In the genomic region with DNA sequence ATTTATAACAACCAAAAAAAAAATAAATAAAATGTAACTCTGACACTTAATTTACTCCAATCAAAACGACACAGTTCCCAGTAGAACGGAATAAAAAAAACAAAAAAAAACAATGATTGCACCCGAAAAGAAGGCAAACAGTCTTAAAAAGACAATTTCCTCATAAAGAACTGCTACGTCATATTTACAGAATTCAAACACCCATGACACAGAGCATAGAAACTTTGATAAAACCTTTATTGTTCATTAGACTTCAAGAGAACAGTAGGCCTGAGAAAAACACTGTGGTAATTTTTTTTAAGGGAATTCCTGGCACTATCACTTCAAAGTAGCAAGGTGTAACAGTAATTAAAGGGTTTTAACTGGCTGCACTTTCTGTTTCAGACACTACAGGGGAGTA, we compare ENCODE assay signal across 25 cellular contexts. TPM values are rescaled to one million over a fixed set of nuclear protein-coding genes. Genes with fewer than 3 reads are reported as not detected.
DNase-seq lines count a peak whose midpoint lies in the region; ATAC-seq, FAIRE-seq and TF ChIP-seq lines count a peak whose summit lies in the region.
"Had no signal": no experiment of that assay in that cellular context is flagged by ENCODE, and none has a peak within 500 bp of the region (broad histone marks: within the 10 kb centered on the region; RNA-seq: fewer than 3 reads in every experiment).

No MANE protein-coding gene starts in this region.

- no peaks in the 10 kb centered on the region; a peak in 1 of 7 replicates for H3K36me3 Mint-ChIP-seq in H9 (ENCODE audit: insufficient read depth in 1 of 3, low read depth in 3 of 3)
- H3K36me3 Mint-ChIP-seq in nephron progenitor cell (ENCODE audit: low read depth) = peaks cover 8% of the 10 kb centered on the region

- no peak overlapping the region for H2BK15ac ChIP-seq in H9 (ENCODE audit: low read depth, low read length)
- no peak overlapping the region for H2BK15ac ChIP-seq in neuronal stem cell (ENCODE audit: low read length)

- H3K4me3 Mint-ChIP-seq in H9 (no peak overlapping the region), nephron progenitor cell (no peak overlapping the region)
- H3K4me3 Mint-ChIP-seq: CD8-positive, alpha-beta memory T cell had no signal

- H4K20me1 ChIP-seq in H9 (ENCODE audit: control insufficient read depth, insufficient read depth, insufficient read length) (no peaks in the 10 kb centered on the region), PC-9 (ENCODE audit: insufficient read depth) (peaks cover 7% of the 10 kb centered on the region; the same call in 1 of the 2 replicates), K562 (replicated peaks; ENCODE audit: control insufficient read depth, insufficient read depth, low read length) (no peaks in the 10 kb centered on the region; the same call in 1 of the 2 replicates)

- intact Hi-C loops in PC-9 (cut with micrococcal nuclease; ENCODE audit: unreplicated experiment) (no loop called here), K562 (cut with micrococcal nuclease) (no loop called here)

- H3K27ac Mint-ChIP-seq in H9 (peak overlapping the region in 2 of 3 experiments; percentile 54 to 67; a peak in 5 of 7 replicates), nephron progenitor cell (peak overlapping the region; percentile 14)

- H3K23me2 ChIP-seq in H9 (ENCODE audit: insufficient read length, low read depth, low read length, poor library complexity, severe bottlenecking) = peaks cover 4% of the 10 kb centered on the region

- H3K79me1 ChIP-seq in H9 (ENCODE audit: insufficient read depth, low read depth, low read length, poor library complexity, severe bottlenecking) (peaks cover 6% of the 10 kb centered on the region), neuronal stem cell (ENCODE audit: low read depth, low read length) (no peaks in the 10 kb centered on the region)

- no peak for FAIRE-seq in K562 (lab: Jason Lieb, UNC)
- FAIRE-seq: G401.6, GM19239 had no signal

- H3K27me3 ChIP-seq in H9 (ENCODE audit: insufficient read depth, low read length) (no peaks in the 10 kb centered on the region), PC-9 (ENCODE audit: insufficient read depth, low read depth) (no peaks in the 10 kb centered on the region), K562 (ENCODE audit: control insufficient read depth in 2 of 2, insufficient read depth in 2 of 2, low read length in 2 of 2) (no peaks in the 10 kb centered on the region), neuronal stem cell (ENCODE audit: control insufficient read depth in 3 of 3, insufficient read depth in 3 of 3, low read depth in 1 of 3, low read length in 3 of 3) (no peaks in the 10 kb centered on the region)
- H3K27me3 ChIP-seq: Peyer's patch had no signal

- BruUV-seq in PC-9 (replicated peaks; lab: Mats Ljungman, UMichigan) = no TSS peak
- no TSS peak for BruUV-seq in K562 (replicated peaks; lab: Mats Ljungman, UMichigan)

- H3K36me3 ChIP-seq in PC-9 (ENCODE audit: low read depth) = no peaks in the 10 kb centered on the region
- H3K36me3 ChIP-seq in K562 (ENCODE audit: control insufficient read depth, insufficient read depth, low read length) = peaks cover 4% of the 10 kb centered on the region; the same call in 2 of the 3 replicates
- H3K36me3 ChIP-seq in neuronal stem cell (replicated peaks in 1 of 2; ENCODE audit: control insufficient read depth in 2 of 2, insufficient read depth in 2 of 2, low read length in 2 of 2) = no peaks in the 10 kb centered on the region
- H3K36me3 ChIP-seq: Peyer's patch had no signal

- H2AFZ ChIP-seq in H9 (ENCODE audit: low read length) = no peak overlapping the region
- H2AFZ ChIP-seq in PC-9 = no peak overlapping the region
- H2AFZ ChIP-seq in K562 (ENCODE audit: low read depth, low read length) = no peak overlapping the region
- no peak overlapping the region for H2AFZ ChIP-seq in neuronal stem cell (ENCODE audit: low read length)
- H2AFZ ChIP-seq: GM23248 had no signal

- H3K27ac ChIP-seq in H9 (ENCODE audit: insufficient read length, low read depth, low read length) (no peak overlapping the region), PC-9 (0 out of 2 replicates have a peak overlapping the region, but pooled peaks have one; percentile 16), K562 (ENCODE audit: extremely low read depth, low read depth, low read length) (peak overlapping the region; percentile 41; the same call in 2 of the 3 replicates), neuronal stem cell (replicated peaks; ENCODE audit: low read length) (no peak overlapping the region)
- H3K27ac ChIP-seq: GM23248, KMS-11, Peyer's patch had no signal

- H4K5ac ChIP-seq in H9 (ENCODE audit: insufficient read length, low read depth, low read length) = no peak overlapping the region

- H4K8ac ChIP-seq in H9 (replicated peaks; ENCODE audit: insufficient read length, low read depth, low read length) (no peak overlapping the region), neuronal stem cell (ENCODE audit: low read depth, low read length) (no peak overlapping the region)

- no peak for TF ChIP-seq EP300 in K562 (IDR thresholded peaks at IDR 0.05; ENCODE audit: low read length)

- H3K9me1 ChIP-seq in K562 (ENCODE audit: control insufficient read depth, insufficient read depth, low read length) = no peaks in the 10 kb centered on the region

- ATAC-seq in K562 = no peak
- ATAC-seq in HG02759 (IDR thresholded peaks at IDR 0.05; ENCODE audit: unreplicated experiment) = no peak
- ATAC-seq in stimulated activated naive CD8-positive, alpha-beta T cell treated with anti-CD3 and anti-CD28 coated beads, Interleukin-15, Interleukin-2, amounts not matched to agents 100 U/mL and 50 U/mL, for 24 hours = no peak
- no peak for ATAC-seq in GM18858 (IDR thresholded peaks at IDR 0.05; ENCODE audit: unreplicated experiment)

- H3K4me2 ChIP-seq in H9 (ENCODE audit: insufficient read depth, insufficient read length, low read length) (no peak overlapping the region), PC-9 (no peak overlapping the region), K562 (ENCODE audit: insufficient read depth, low read length) (no peak overlapping the region), neuronal stem cell (ENCODE audit: insufficient read depth, low read length, poor library complexity, severe bottlenecking) (no peak overlapping the region)
- H3K4me2 ChIP-seq: KMS-11 had no signal

- H3K4me3 ChIP-seq in PC-9 (no peak overlapping the region), K562 (no peak overlapping the region), neuronal stem cell (ENCODE audit: low read length in 2 of 2) (no peak overlapping the region)
- H3K4me3 ChIP-seq: GM23248, Peyer's patch had no signal

- H2BK5ac ChIP-seq in H9 (ENCODE audit: insufficient read length, low read length) = no peak overlapping the region
- no peak overlapping the region for H2BK5ac ChIP-seq in neuronal stem cell (ENCODE audit: low read length)

- H3K9me3 Mint-ChIP-seq in H9 = no peaks in the 10 kb centered on the region
- H3K9me3 Mint-ChIP-seq in nephron progenitor cell = no peaks in the 10 kb centered on the region
- H3K9me3 Mint-ChIP-seq: CD8-positive, alpha-beta memory T cell had no signal

- TF ChIP-seq POLR2A in K562 (conservative IDR thresholded peaks at IDR 0.05) = no peak

- no peak overlapping the region for H2BK20ac ChIP-seq in H9 (ENCODE audit: low read depth, low read length, poor library complexity, severe bottlenecking)

- CTCF ChIA-PET in PC-9 (lab: Charles Lee) (no interaction called here), K562 (lab: Yijun Ruan, JAX; ENCODE audit: low intra/inter-chr PET ratio) (no interaction called here)

- H3K18ac ChIP-seq in H9 (ENCODE audit: insufficient read length, low read depth, low read length) = no peak overlapping the region
- H3K18ac ChIP-seq in neuronal stem cell (ENCODE audit: low read length) = no peak overlapping the region

- POLR2A ChIA-PET in PC-9 (lab: Charles Lee; ENCODE audit: unreplicated experiment) = no interaction called here
- POLR2A ChIA-PET in K562 (lab: Yijun Ruan, JAX) = no interaction called here

- DNase-seq in H9 (no peak), PC-9 (no peak), K562 (ENCODE audit: extremely low read depth in 1 of 4, low spot score in 3 of 4) (no peak), nephron progenitor cell (no peak), neuronal stem cell (ENCODE audit: low spot score) (no peak)
- DNase-seq in stimulated activated naive CD8-positive, alpha-beta T cell treated with anti-CD3 and anti-CD28 coated beads, Interleukin-15, Interleukin-2, amounts not matched to agents 100 U/mL and 50 U/mL, for 24 hours = no peak
- DNase-seq: AML-193; C1 segment of cervical spinal cord; Calu3; CD8-positive, alpha-beta memory T cell; GM23248; HCEC 1CT; MV-4-11; NCI-H1105 treated with DMSO at 0.1 percent for 48 hours; NCI-H2029 treated with DMSO at 0.1 percent for 48 hours; NCI-H226; NCI-H510A treated with DMSO at 0.1 percent for 48 hours; NCI-H774; NK-92 treated with Interleukin-12 subunit alpha and Interleukin-12 subunit beta, amount 100 ng/mL, for 24 hours; Peyer's patch had no signal

- H3K4me1 ChIP-seq in H9 (ENCODE audit: insufficient read depth, low read length) = no peaks in the 10 kb centered on the region; the same call in 1 of the 2 replicates
- H3K4me1 ChIP-seq in PC-9 (replicated peaks; ENCODE audit: insufficient read depth) = peaks cover 5% of the 10 kb centered on the region; the same call in 1 of the 2 replicates
- peaks cover 22 to 26% of the 10 kb centered on the region in 2 experiments; a peak in 4 of 5 replicates for H3K4me1 ChIP-seq in K562 (replicated peaks in 1 of 2; ENCODE audit: control insufficient read depth in 2 of 2, insufficient read depth in 2 of 2, low read length in 2 of 2)
- no peaks in the 10 kb centered on the region for H3K4me1 ChIP-seq in neuronal stem cell (ENCODE audit: control insufficient read depth in 2 of 2, insufficient read depth in 1 of 2, low read depth in 1 of 2, low read length in 2 of 2)

- H3K9me3 ChIP-seq in H9 (ENCODE audit: control insufficient read depth, low read depth, low read length) (no peaks in the 10 kb centered on the region), PC-9 (ENCODE audit: insufficient read depth, low read depth) (no peaks in the 10 kb centered on the region), K562 (replicated peaks; ENCODE audit: control insufficient read depth, insufficient read depth, low read depth, low read length) (no peaks in the 10 kb centered on the region), neuronal stem cell (replicated peaks in 1 of 2; ENCODE audit: control insufficient read depth in 2 of 2, insufficient read depth in 1 of 2, low read depth in 1 of 2, low read length in 2 of 2) (no peaks in the 10 kb centered on the region)
- H3K9me3 ChIP-seq: Peyer's patch had no signal

- no peak overlapping the region for H3K56ac ChIP-seq in H9 (ENCODE audit: insufficient read length, low read depth, low read length)

- H2BK12ac ChIP-seq in H9 (ENCODE audit: insufficient read length, low read depth, low read length) (no peak overlapping the region), neuronal stem cell (ENCODE audit: low read length) (no peak overlapping the region)

- H2BK120ac ChIP-seq in H9 (ENCODE audit: low read depth, low read length, poor library complexity, severe bottlenecking) (no peak overlapping the region), neuronal stem cell (ENCODE audit: low read depth, low read length) (no peak overlapping the region)

- H3K27me3 Mint-ChIP-seq in H9 (ENCODE audit: low read depth) (no peaks in the 10 kb centered on the region), nephron progenitor cell (ENCODE audit: low read depth, poor library complexity) (no peaks in the 10 kb centered on the region)
- H3K27me3 Mint-ChIP-seq: CD8-positive, alpha-beta memory T cell had no signal

- TF ChIP-seq CTCF in H9 (conservative IDR thresholded peaks at IDR 0.05) = no peak
- no peak for TF ChIP-seq CTCF in PC-9 (conservative IDR thresholded peaks at IDR 0.05)
- no peak for TF ChIP-seq CTCF in K562 (IDR thresholded peaks at IDR 0.05 in 2 of 3, conservative IDR thresholded peaks at IDR 0.05 in 1 of 3; ENCODE audit: insufficient read depth in 2 of 3, low read depth in 1 of 3, low read length in 3 of 3)
- no peak for TF ChIP-seq CTCF in nephron progenitor cell (IDR thresholded peaks at IDR 0.05)

- H3K4ac ChIP-seq in H9 (ENCODE audit: low read depth, low read length) (no peak overlapping the region), neuronal stem cell (ENCODE audit: low read length) (no peak overlapping the region)

- H2AK5ac ChIP-seq in H9 (ENCODE audit: insufficient read length, low read length) = no peak overlapping the region
- no peak overlapping the region for H2AK5ac ChIP-seq in neuronal stem cell (ENCODE audit: low read depth, low read length)

- no peak overlapping the region for H4K91ac ChIP-seq in H9 (ENCODE audit: insufficient read length, low read depth, low read length)
- H4K91ac ChIP-seq in neuronal stem cell (ENCODE audit: low read depth, low read length, poor library complexity) = no peak overlapping the region

- no peak for TF ChIP-seq RAD21 in K562 (CRISPR knock-in tag; conservative IDR thresholded peaks at IDR 0.05 in 1 of 2, IDR thresholded peaks at IDR 0.05 in 1 of 2)

- H3T11ph ChIP-seq in H9 (ENCODE audit: low read length) = no peak overlapping the region

- peaks cover 17 to 27% of the 10 kb centered on the region in 2 experiments for H3K4me1 Mint-ChIP-seq in H9
- peaks cover 14% of the 10 kb centered on the region for H3K4me1 Mint-ChIP-seq in nephron progenitor cell

- H3K79me2 ChIP-seq in H9 (ENCODE audit: insufficient read depth, low read length) (peaks cover 11% of the 10 kb centered on the region; the same call in 1 of the 2 replicates), PC-9 (ENCODE audit: low read depth) (peaks cover 50% of the 10 kb centered on the region), K562 (ENCODE audit: control insufficient read depth, insufficient read depth, low read length) (peaks cover 94% of the 10 kb centered on the region)

- H3K23ac ChIP-seq in H9 (ENCODE audit: insufficient read length, low read depth, low read length) (no peak overlapping the region), neuronal stem cell (ENCODE audit: low read depth, low read length, poor library complexity) (no peak overlapping the region)

- no peaks in the 10 kb centered on the region for H3K9me2 ChIP-seq in PC-9 (ENCODE audit: insufficient read depth)

- H3K9ac ChIP-seq in H9 (ENCODE audit: extremely low read depth, insufficient read length, low read length) = no peak overlapping the region
- no peak overlapping the region for H3K9ac ChIP-seq in K562 (ENCODE audit: insufficient read depth in 1 of 2, low read depth in 2 of 2, low read length in 2 of 2)
- H3K9ac ChIP-seq in neuronal stem cell (ENCODE audit: low read depth, low read length, poor library complexity) = no peak overlapping the region
- H3K9ac ChIP-seq: GM23248, KMS-11 had no signal

- peaks cover 17% of the 10 kb centered on the region for H3F3A ChIP-seq in PC-9 (ENCODE audit: insufficient read depth, low read depth)

- no CpG with 5 or more reads among the region's 4 CpGs for WGBS in H9 (ENCODE audit: extremely low coverage, insufficient read length, low lambda C conversion rate)
- WGBS in K562 (ENCODE audit: insufficient coverage, low coverage, missing lambda C conversion rate) = 65% methylated on average over 4 of the region's 4 CpGs
- no CpG with 5 or more reads among the region's 4 CpGs for WGBS in neuronal stem cell (ENCODE audit: extremely low coverage in 2 of 2, insufficient read length in 2 of 2, insufficient replicate concordance in 1 of 2), 2 donors

- H3K14ac ChIP-seq in H9 (ENCODE audit: insufficient read depth, low read length) (no peak overlapping the region), neuronal stem cell (ENCODE audit: low read length) (no peak overlapping the region)

- in situ Hi-C loops in K562 (cut with MboI) = no loop called here

RNA-seq across cellular contexts. Expression of a gene that starts 26.1 kb away (rescaled TPM):
- total RNA-seq in H9 (2021) (76.1 and 77.1 TPM in 2 replicates), PC-9 (2021) (14.2 and 26.4 TPM in 2 replicates), K562 (2014; rRNA removed) (7.4 and 14.0 TPM in 2 replicates), K562 (2014; rRNA removed; fragmentation: Illumina TruSeq; extraction: Trizol) (7.5 and 8.5 TPM in 2 replicates), K562 (2015; rRNA removed; fragmentation: Illumina TruSeq; extraction: Trizol) (8.5 TPM in 2 replicates), K562 (2021) (31.1 and 32.9 TPM in 2 replicates)
- 115 and 118 TPM in 2 replicates for total RNA-seq in K562 (2011; cell fraction: chromatin; rRNA removed; ENCODE audit: low replicate concordance)
- total RNA-seq in K562 (2011; cell fraction: nucleolus; rRNA removed) = 34.0 and 45.9 TPM in 2 replicates
- 86.2 and 134 TPM in 2 replicates for total RNA-seq in K562 (2011; cell fraction: nucleoplasm; rRNA removed)
- polyA plus RNA-seq in K562 (2011; rRNA removed) (7.3 and 8.3 TPM in 2 replicates), K562 (2014; fragmentation: Illumina TruSeq; extraction: Trizol) (34.5 and 34.6 TPM in 2 replicates), K562 (2014; fragmentation: Nextera tagmentation; extraction: Ambion mirVana) (1 to 10 TPM; 4.0 to 6.7 TPM), K562 (2014; rRNA removed) (10.9 TPM in 2 replicates)
- polyA plus RNA-seq in K562 (2011; cell fraction: cytosol; rRNA removed) = 11.9 and 18.3 TPM in 2 replicates
- 10.0 and 18.6 TPM in 2 replicates for polyA plus RNA-seq in K562 (2011; cell fraction: nucleus; rRNA removed)
- polyA plus RNA-seq in K562 (2012) = 21.1 and 26.3 TPM in 2 replicates
- 17.9 and 18.4 TPM in 2 replicates for polyA minus RNA-seq in K562 (2011; rRNA and poly(A)+ RNA removed)
- polyA minus RNA-seq in K562 (2011; cell fraction: cytosol; rRNA and poly(A)+ RNA removed) = 20.8 and 24.7 TPM in 2 replicates
- polyA minus RNA-seq in K562 (2011; cell fraction: nucleus; rRNA and poly(A)+ RNA removed) = 7.1 and 7.9 TPM in 2 replicates
- 38.0 TPM for polyA plus RNA-seq in neuronal stem cell (2013, experiment 1 of 2)
- polyA plus RNA-seq in neuronal stem cell (2013, experiment 2 of 2) = 37.2 TPM

RNA-seq across cellular contexts. Expression of a gene that starts 38.3 kb away (rescaled TPM):
- total RNA-seq in H9 (2021) (61.7 and 67.8 TPM in 2 replicates), PC-9 (2021) (47.1 and 56.6 TPM in 2 replicates), K562 (2014; rRNA removed) (65.2 and 82.2 TPM in 2 replicates), K562 (2014; rRNA removed; fragmentation: Illumina TruSeq; extraction: Trizol) (35.9 and 37.5 TPM in 2 replicates), K562 (2015; rRNA removed; fragmentation: Illumina TruSeq; extraction: Trizol) (42.2 and 44.8 TPM in 2 replicates), K562 (2021) (97.5 and 98.3 TPM in 2 replicates)
- 47.5 and 136 TPM in 2 replicates for total RNA-seq in K562 (2011; cell fraction: chromatin; rRNA removed; ENCODE audit: low replicate concordance)
- total RNA-seq in K562 (2011; cell fraction: nucleolus; rRNA removed) = 90.7 and 91.3 TPM in 2 replicates
- 66.9 and 68.4 TPM in 2 replicates for total RNA-seq in K562 (2011; cell fraction: nucleoplasm; rRNA removed)
- polyA plus RNA-seq in K562 (2011; rRNA removed) (123 and 132 TPM in 2 replicates), K562 (2014; fragmentation: Illumina TruSeq; extraction: Trizol) (143 and 149 TPM in 2 replicates), K562 (2014; fragmentation: Nextera tagmentation; extraction: Ambion mirVana) (100 to 1,000 TPM; 306 to 351 TPM), K562 (2014; rRNA removed) (106 and 135 TPM in 2 replicates)
- polyA plus RNA-seq in K562 (2011; cell fraction: cytosol; rRNA removed) = 145 and 255 TPM in 2 replicates
- polyA plus RNA-seq in K562 (2011; cell fraction: nucleus; rRNA removed) = 106 and 137 TPM in 2 replicates
- polyA plus RNA-seq in K562 (2012) = 90.4 and 103 TPM in 2 replicates
- polyA minus RNA-seq in K562 (2011; rRNA and poly(A)+ RNA removed) = 74.6 and 135 TPM in 2 replicates
- polyA minus RNA-seq in K562 (2011; cell fraction: cytosol; rRNA and poly(A)+ RNA removed) = 72.4 and 111 TPM in 2 replicates
- 45.1 and 67.7 TPM in 2 replicates for polyA minus RNA-seq in K562 (2011; cell fraction: nucleus; rRNA and poly(A)+ RNA removed)
- 36.2 TPM for polyA plus RNA-seq in neuronal stem cell (2013, experiment 1 of 2)
- polyA plus RNA-seq in neuronal stem cell (2013, experiment 2 of 2) = 39.5 TPM

Comparison
In these comparisons a context has a peak if more than half of its experiments do, and no peak if none do; other contexts are left out.
1. H3K27ac ChIP-seq: peak in PC-9 (single experiment) and K562 (single experiment); none in H9 (single experiment) and neuronal stem cell (single experiment).